8 cellular contexts compared by ENCODE assay signal in genomic region chr9:125758986-125759811, GRCh38. TPM values are rescaled to one million over a fixed set of nuclear protein-coding genes. Genes with fewer than 3 reads are reported as not detected.
DNase-seq lines count a peak whose midpoint lies in the region; ATAC-seq and TF ChIP-seq lines count a peak whose summit lies in the region.
"Had no signal": no experiment of that assay in that cellular context is flagged by ENCODE, and none has a peak within 500 bp of the region (broad histone marks: within the 10 kb centered on the region; RNA-seq: fewer than 3 reads in every experiment).

No MANE protein-coding gene starts in this region.

- DNase-seq in GM12864 (ENCODE audit: low read depth): no peak
- peak; percentile 61 for DNase-seq in NCI-H146 (lab: John Stamatoyannopoulos, UW)
- peak; percentile 26 to 36 for DNase-seq in cardiac fibroblast (ENCODE audit: low read depth in 2 of 2)
- DNase-seq in mucosa of descending colon: no peak
- DNase-seq in iPS-NIHi7 (ENCODE audit: extremely low spot score): no peak
- DNase-seq in cerebellar nuclear complex (lab: John Stamatoyannopoulos, UW): no peak
- DNase-seq in NCI-H524 treated with DMSO at 0.1 percent for 48 hours (lab: John Stamatoyannopoulos, UW): no peak

- no peaks in the 10 kb centered on the region for H3K9me3 ChIP-seq in mucosa of descending colon
- H3K9me3 ChIP-seq: SJSA1 had no signal

- no peaks in the 10 kb centered on the region for H3K4me1 ChIP-seq in mucosa of descending colon (ENCODE audit: low read depth)

- ATAC-seq in mucosa of descending colon: peak; percentile 47

- H3K4me3 ChIP-seq in GM12864 (ENCODE audit: low read depth, low read length): peak overlapping the region; percentile 17
- H3K4me3 ChIP-seq in cardiac fibroblast (replicated peaks in 1 of 2; ENCODE audit: low read depth in 2 of 2, low read length in 2 of 2): peak overlapping the region in 1 of 2 donors; percentile 33
- H3K4me3 ChIP-seq in mucosa of descending colon: no peak overlapping the region
- H3K4me3 ChIP-seq: SJSA1 had no signal

- TF ChIP-seq CTCF in GM12864 (IDR thresholded peaks at IDR 0.05; ENCODE audit: low read depth, low read length, missing control alignments) (no peak), cardiac fibroblast (IDR thresholded peaks at IDR 0.05; ENCODE audit: low read depth, low read length) (no peak), mucosa of descending colon (IDR thresholded peaks at IDR 0.05) (no peak)

- H3K36me3 ChIP-seq in mucosa of descending colon (ENCODE audit: low read depth): no peaks in the 10 kb centered on the region
- H3K36me3 ChIP-seq: SJSA1 had no signal

- intact Hi-C loops in mucosa of descending colon (cut with DNase I, micrococcal nuclease): no loop called here

RNA-seq across cellular contexts. Expression of gene PBX3, which starts 12.0 kb away (rescaled TPM):
- total RNA-seq in mucosa of descending colon: 10 to 100 TPM; 11.7 to 71.7 (median 17.4) TPM

RNA-seq across cellular contexts. Expression of gene MAPKAP1, which starts 52.2 kb away (rescaled TPM):
- total RNA-seq in mucosa of descending colon: 10 to 100 TPM; 73.2 to 98.4 (median 84.9) TPM

Comparison
In these comparisons a context has a peak if more than half of its experiments do, and no peak if none do; other contexts are left out.
1. DNase-seq: peak in NCI-H146 (single experiment) and cardiac fibroblast (2 of 2); none in GM12864 (single experiment), mucosa of descending colon (0 of 3), iPS-NIHi7 (single experiment), cerebellar nuclear complex (0 of 2) and NCI-H524 treated with DMSO at 0.1 percent for 48 hours (single experiment).